Comparison of ENCODE assay signal across 8 cellular contexts in genomic region chr6:2988076-2988425, GRCh38. TPM values are rescaled to one million over a fixed set of nuclear protein-coding genes. Genes with fewer than 3 reads are reported as not detected.
DNase-seq lines count a peak whose midpoint lies in the region; ATAC-seq and TF ChIP-seq lines count a peak whose summit lies in the region.

No MANE protein-coding gene starts in this region.

- DNase-seq in BE2C (no peak), MG63 (no peak), chondrocyte (ENCODE audit: low spot score) (no peak), ACHN (no peak), kidney glomerular epithelial cell (lab: John Stamatoyannopoulos, UW) (no peak)
- peak in 1 of 10 donors; percentile 8 for DNase-seq in naive thymus-derived CD8-positive, alpha-beta T cell

- peak overlapping the region; percentile 99 for H3K27ac Mint-ChIP-seq in chondrocyte (ENCODE audit: unreplicated experiment)
- peak overlapping the region; percentile 93 to 99 (median 97) for H3K27ac Mint-ChIP-seq in naive thymus-derived CD8-positive, alpha-beta T cell

- H3K9me3 Mint-ChIP-seq in chondrocyte (ENCODE audit: low read depth): no peaks in the 10 kb centered on the region
- no peaks in the 10 kb centered on the region for H3K9me3 Mint-ChIP-seq in naive thymus-derived CD8-positive, alpha-beta T cell

- no peaks in the 10 kb centered on the region for H3K36me3 Mint-ChIP-seq in chondrocyte (ENCODE audit: low read depth)
- H3K36me3 Mint-ChIP-seq in naive thymus-derived CD8-positive, alpha-beta T cell: no peaks in the 10 kb centered on the region

- in situ Hi-C loops in ACHN (cut with HindIII; ENCODE audit: low pct_ligation_motif_present, low pct_unique_long_range_greater_than_20kb, low sequenced_read_pairs): no loop called here

- POLR2A ChIA-PET in naive thymus-derived CD8-positive, alpha-beta T cell (lab: Charles Lee): interaction anchor here (0.6 to 9.7 kb wide), 22 partner anchors 9 to 271 kb away, joined by 3 to 497 read pairs (median 16); partner anchors contain the start of genes SERPINB1, SERPINB6, SERPINB9 and WRNIP1

- H3K4me3 Mint-ChIP-seq in chondrocyte (ENCODE audit: unreplicated experiment): peak overlapping the region; percentile 81
- H3K4me3 Mint-ChIP-seq in naive thymus-derived CD8-positive, alpha-beta T cell: peak overlapping the region; percentile 82 to 98 (median 94)

- H3K27me3 Mint-ChIP-seq in chondrocyte (ENCODE audit: low read depth): no peaks in the 10 kb centered on the region
- H3K27me3 Mint-ChIP-seq in naive thymus-derived CD8-positive, alpha-beta T cell: no peaks in the 10 kb centered on the region

- peaks cover 34% of the 10 kb centered on the region for H3K4me1 Mint-ChIP-seq in chondrocyte (ENCODE audit: low read depth)
- H3K4me1 Mint-ChIP-seq in naive thymus-derived CD8-positive, alpha-beta T cell: peaks cover 18 to 31% (median 28%) of the 10 kb centered on the region in 4 donors

- peak overlapping the region; percentile 92 for H3K4me3 ChIP-seq in BE2C (ENCODE audit: low read depth, low read length)
- peak overlapping the region; percentile 66 for H3K4me3 ChIP-seq in MG63

- no peaks in the 10 kb centered on the region for H3K27me3 ChIP-seq in BE2C
- no peaks in the 10 kb centered on the region for H3K27me3 ChIP-seq in MG63

- H3K9me3 ChIP-seq in BE2C (no peaks in the 10 kb centered on the region), MG63 (no peaks in the 10 kb centered on the region)

- TF ChIP-seq CTCF in BE2C (IDR thresholded peaks at IDR 0.05; ENCODE audit: low read depth, low read length) (no peak), chondrocyte (IDR thresholded peaks at IDR 0.05) (no peak)

- no peaks in the 10 kb centered on the region for H3K36me3 ChIP-seq in BE2C
- H3K36me3 ChIP-seq in MG63: no peaks in the 10 kb centered on the region

- ATAC-seq in naive thymus-derived CD8-positive, alpha-beta T cell: no peak
- ATAC-seq in HG03521 (IDR thresholded peaks at IDR 0.05; ENCODE audit: unreplicated experiment): no peak
- no peak for ATAC-seq in GM19328 (IDR thresholded peaks at IDR 0.05; ENCODE audit: unreplicated experiment)

- peaks cover 8% of the 10 kb centered on the region for H3K4me1 ChIP-seq in BE2C

RNA-seq across cellular contexts. Expression of gene NQO2, which starts 11.6 kb away (rescaled TPM):
- 19.9 TPM for polyA plus RNA-seq in BE2C (2012; ENCODE audit: insufficient read depth, insufficient read length, low read depth)
- 4.2 and 17.6 TPM in 2 replicates for total RNA-seq in MG63 (2014; rRNA removed; shearing (Covaris generic); ENCODE audit: low replicate concordance)
- 34.4 to 40.7 TPM (median 35.1 TPM) in 3 replicates for total RNA-seq in chondrocyte
- total RNA-seq in naive thymus-derived CD8-positive, alpha-beta T cell: 10 to 100 TPM; 21.0 to 21.4 TPM
- polyA plus RNA-seq in naive thymus-derived CD8-positive, alpha-beta T cell: 10 to 100 TPM; 37.9 to 48.1 (median 39.0) TPM

RNA-seq across cellular contexts. Expression of gene SERPINB6, which starts 16.7 kb away (rescaled TPM):
- 58.5 TPM for polyA plus RNA-seq in BE2C (2012; ENCODE audit: insufficient read depth, insufficient read length, low read depth)
- total RNA-seq in MG63 (2014; rRNA removed; shearing (Covaris generic); ENCODE audit: low replicate concordance): 45.1 and 59.9 TPM in 2 replicates
- 74.0 to 98.0 TPM (median 97.3 TPM) in 3 replicates for total RNA-seq in chondrocyte
- total RNA-seq in naive thymus-derived CD8-positive, alpha-beta T cell: 100 to 1,000 TPM; 125 to 134 TPM
- 100 to 1,000 TPM; 128 to 152 (median 141) TPM for polyA plus RNA-seq in naive thymus-derived CD8-positive, alpha-beta T cell
